In genomic region chr1:10682449-10683365, GRCh38 we compare ENCODE assay signal across 13 cellular contexts.
DNase-seq lines count a peak whose midpoint lies in the region; ATAC-seq, FAIRE-seq and TF ChIP-seq lines count a peak whose summit lies in the region.
"Had no signal": no experiment of that assay in that cellular context is flagged by ENCODE, and none has a peak within 500 bp of the region (broad histone marks: within the 10 kb centered on the region; RNA-seq: fewer than 3 reads in every experiment).

No MANE protein-coding gene starts in this region.

- CTCF ChIA-PET in K562 (lab: Yijun Ruan, JAX; ENCODE audit: low intra/inter-chr PET ratio): no interaction called here
- CTCF ChIA-PET in activated CD8-positive, alpha-beta T cell treated with anti-CD3 and anti-CD28 coated beads, Interleukin-2, amount 10 ng/mL, durations not matched to agents 7 days and 5 days (lab: Charles Lee): interaction anchor here (0.9 to 1.8 kb wide), 2 partner anchors 10 to 187 kb away, joined by 4 to 5 read pairs; no protein-coding TSS in a partner anchor

- H3K36me3 ChIP-seq in left ventricle myocardium inferior (no peaks in the 10 kb centered on the region), K562 (ENCODE audit: control insufficient read depth, insufficient read depth, low read length) (no peaks in the 10 kb centered on the region), mucosa of stomach (ENCODE audit: control insufficient read depth, insufficient read depth, low read length) (no peaks in the 10 kb centered on the region), upper lobe of left lung (peaks cover 0 to under 1% (median 0%) of the 10 kb centered on the region in 4 donors)

- H3K9me3 Mint-ChIP-seq in activated CD8-positive, alpha-beta T cell treated with anti-CD3 and anti-CD28 coated beads, Interleukin-2, amount 10 ng/mL, durations not matched to agents 7 days and 5 days (ENCODE audit: insufficient read depth): no peaks in the 10 kb centered on the region
- H3K9me3 Mint-ChIP-seq: activated T-cell treated with anti-CD3 and anti-CD28 coated beads, Interleukin-2, amount 50 U/mL, for 24 hours had no signal

- TF ChIP-seq POLR2A in K562 (conservative IDR thresholded peaks at IDR 0.05) (no peak), upper lobe of left lung (IDR thresholded peaks at IDR 0.05) (no peak)

- H2AFZ ChIP-seq in K562 (ENCODE audit: low read depth, low read length): no peak overlapping the region

- no peaks in the 10 kb centered on the region for H3K4me1 Mint-ChIP-seq in activated CD8-positive, alpha-beta T cell treated with anti-CD3 and anti-CD28 coated beads, Interleukin-2, amount 10 ng/mL, durations not matched to agents 7 days and 5 days (ENCODE audit: low read depth)

- FAIRE-seq in K562 (lab: Jason Lieb, UNC): no peak
- FAIRE-seq: endothelial cell of umbilical vein had no signal

- H3K9ac ChIP-seq in K562 (ENCODE audit: insufficient read depth in 1 of 2, low read depth in 2 of 2, low read length in 2 of 2) (no peak overlapping the region), mucosa of stomach (ENCODE audit: low read length) (peak overlapping the region; percentile 56)

- WGBS in K562 (ENCODE audit: insufficient coverage, low coverage, missing lambda C conversion rate): 13% methylated on average over 17 of the region's 17 CpGs
- 46 to 55% methylated on average over 9 to 17 of the region's 17 CpGs for WGBS in upper lobe of left lung, 2 donors

- TF ChIP-seq EP300 in K562 (IDR thresholded peaks at IDR 0.05; ENCODE audit: low read length) (no peak), upper lobe of left lung (IDR thresholded peaks at IDR 0.05) (no peak)

- in situ Hi-C loops in K562 (cut with MboI): no loop called here

- ATAC-seq in K562: no peak
- no peak for ATAC-seq in upper lobe of left lung (ENCODE audit: low FRiP score in 2 of 2)
- ATAC-seq in activated CD4-positive, CD25-positive, alpha-beta regulatory T cell treated with anti-CD3 and anti-CD28 coated beads, Interleukin-2, amount 50 U/mL, for 24 hours: no peak
- no peak for ATAC-seq in activated CD8-positive, alpha-beta T cell treated with anti-CD3 and anti-CD28 coated beads, Interleukin-2, amount 10 ng/mL, durations not matched to agents 7 days and 5 days

- no peak overlapping the region for H3K4me2 ChIP-seq in K562 (ENCODE audit: insufficient read depth, low read length)

- no peaks in the 10 kb centered on the region for H3K27me3 Mint-ChIP-seq in activated CD8-positive, alpha-beta T cell treated with anti-CD3 and anti-CD28 coated beads, Interleukin-2, amount 10 ng/mL, durations not matched to agents 7 days and 5 days (ENCODE audit: low read depth)
- H3K27me3 Mint-ChIP-seq: activated T-cell treated with anti-CD3 and anti-CD28 coated beads, Interleukin-2, amount 50 U/mL, for 24 hours had no signal

- no peak for TF ChIP-seq RAD21 in K562 (CRISPR knock-in tag; conservative IDR thresholded peaks at IDR 0.05 in 1 of 2, IDR thresholded peaks at IDR 0.05 in 1 of 2)

- POLR2A ChIA-PET in K562 (lab: Yijun Ruan, JAX): interaction anchor here (1.2 kb wide), 1 partner anchor 15 kb away, joined by 4 read pairs; no protein-coding TSS in a partner anchor
- POLR2A ChIA-PET in activated CD8-positive, alpha-beta T cell treated with anti-CD3 and anti-CD28 coated beads, Interleukin-2, amount 10 ng/mL, durations not matched to agents 7 days and 5 days (lab: Charles Lee): no interaction called here

- peak overlapping the region; percentile 91 for H3K27ac ChIP-seq in left ventricle myocardium inferior (replicated peaks)
- H3K27ac ChIP-seq in K562 (ENCODE audit: extremely low read depth, low read depth, low read length): no peak overlapping the region
- peak overlapping the region; percentile 60 to 97 (median 84) for H3K27ac ChIP-seq in upper lobe of left lung

- no peaks in the 10 kb centered on the region for H3K36me3 Mint-ChIP-seq in activated CD8-positive, alpha-beta T cell treated with anti-CD3 and anti-CD28 coated beads, Interleukin-2, amount 10 ng/mL, durations not matched to agents 7 days and 5 days (ENCODE audit: low read depth)

- H3K79me2 ChIP-seq in K562 (ENCODE audit: control insufficient read depth, insufficient read depth, low read length): no peaks in the 10 kb centered on the region

- H3K4me3 ChIP-seq in left ventricle myocardium inferior (no peak overlapping the region), K562 (no peak overlapping the region), mucosa of stomach (ENCODE audit: low read length) (no peak overlapping the region), upper lobe of left lung (peak overlapping the region in 1 of 4 donors; percentile 11)

- no peak overlapping the region for H3K4me3 Mint-ChIP-seq in activated CD8-positive, alpha-beta T cell treated with anti-CD3 and anti-CD28 coated beads, Interleukin-2, amount 10 ng/mL, durations not matched to agents 7 days and 5 days
- H3K4me3 Mint-ChIP-seq: activated T-cell treated with anti-CD3 and anti-CD28 coated beads, Interleukin-2, amount 50 U/mL, for 24 hours had no signal

- intact Hi-C loops in left ventricle myocardium inferior (cut with micrococcal nuclease) (no loop called here), cardiac septum (cut with DNase I) (no loop called here), K562 (cut with micrococcal nuclease) (no loop called here)

- DNase-seq in left ventricle myocardium inferior: no peak
- no peak for DNase-seq in cardiac septum (ENCODE audit: low spot score)
- DNase-seq in K562 (ENCODE audit: extremely low read depth in 1 of 4, low spot score in 3 of 4): no peak
- no peak for DNase-seq in upper lobe of left lung
- no peak for DNase-seq in activated CD8-positive, alpha-beta T cell treated with anti-CD3 and anti-CD28 coated beads, Interleukin-2, amount 10 ng/mL, durations not matched to agents 7 days and 5 days
- no peak for DNase-seq in kidney tubule cell (ENCODE audit: low spot score)
- DNase-seq: activated CD4-positive, CD25-positive, alpha-beta regulatory T cell; activated T-cell treated with anti-CD3 and anti-CD28 coated beads, Interleukin-2, amount 50 U/mL, for 24 hours; AML-193; Karpas-422 had no signal

- H3K9me1 ChIP-seq in K562 (ENCODE audit: control insufficient read depth, insufficient read depth, low read length): no peaks in the 10 kb centered on the region

- no peak for TF ChIP-seq CTCF in left ventricle myocardium inferior (IDR thresholded peaks at IDR 0.05; ENCODE audit: borderline replicate concordance)
- no peak for TF ChIP-seq CTCF in K562 (IDR thresholded peaks at IDR 0.05 in 2 of 3, conservative IDR thresholded peaks at IDR 0.05 in 1 of 3; ENCODE audit: insufficient read depth in 2 of 3, low read depth in 1 of 3, low read length in 3 of 3)
- no peak for TF ChIP-seq CTCF in upper lobe of left lung (IDR thresholded peaks at IDR 0.05)

- H3K9me3 ChIP-seq in left ventricle myocardium inferior (replicated peaks) (no peaks in the 10 kb centered on the region), K562 (replicated peaks; ENCODE audit: control insufficient read depth, insufficient read depth, low read depth, low read length) (no peaks in the 10 kb centered on the region), mucosa of stomach (ENCODE audit: control insufficient read depth, low read length) (no peaks in the 10 kb centered on the region), upper lobe of left lung (no peaks in the 10 kb centered on the region)

- BruUV-seq in K562 (replicated peaks; lab: Mats Ljungman, UMichigan): no TSS peak

- no peak overlapping the region for H3K27ac Mint-ChIP-seq in activated CD8-positive, alpha-beta T cell treated with anti-CD3 and anti-CD28 coated beads, Interleukin-2, amount 10 ng/mL, durations not matched to agents 7 days and 5 days
- H3K27ac Mint-ChIP-seq: activated T-cell treated with anti-CD3 and anti-CD28 coated beads, Interleukin-2, amount 50 U/mL, for 24 hours had no signal

- no peaks in the 10 kb centered on the region for H3K27me3 ChIP-seq in left ventricle myocardium inferior (ENCODE audit: low read depth)
- H3K27me3 ChIP-seq in K562 (ENCODE audit: control insufficient read depth in 2 of 2, insufficient read depth in 2 of 2, low read length in 2 of 2): peaks cover 22 to 52% of the 10 kb centered on the region in 2 experiments; a peak in 4 of 5 replicates
- no peaks in the 10 kb centered on the region for H3K27me3 ChIP-seq in mucosa of stomach (ENCODE audit: control insufficient read depth, insufficient read depth, low read length)
- no peaks in the 10 kb centered on the region for H3K27me3 ChIP-seq in upper lobe of left lung

- peaks cover 32% of the 10 kb centered on the region for H4K20me1 ChIP-seq in K562 (replicated peaks; ENCODE audit: control insufficient read depth, insufficient read depth, low read length)

- peaks cover 100% of the 10 kb centered on the region for H3K4me1 ChIP-seq in left ventricle myocardium inferior
- H3K4me1 ChIP-seq in K562 (replicated peaks in 1 of 2; ENCODE audit: control insufficient read depth in 2 of 2, insufficient read depth in 2 of 2, low read length in 2 of 2): peaks cover 6 to 49% of the 10 kb centered on the region in 2 experiments; a peak in 3 of 5 replicates
- peaks cover 98% of the 10 kb centered on the region for H3K4me1 ChIP-seq in mucosa of stomach (ENCODE audit: control insufficient read depth, insufficient read depth, low read length)
- peaks cover 91 to 99% (median 97%) of the 10 kb centered on the region in 4 donors for H3K4me1 ChIP-seq in upper lobe of left lung

TF ChIP-seq in K562, 482 proteins besides CTCF, POLR2A, EP300 and RAD21 (continues in another document):
- TF ChIP-seq THRA (IDR thresholded peaks at IDR 0.05) (no peak), ZSCAN29 (IDR thresholded peaks at IDR 0.05) (peak; percentile 32; the same call in 1 of the 2 replicates), CHCHD3 (CRISPR knock-in tag; IDR thresholded peaks at IDR 0.05) (no peak)
